In the genomic region with DNA sequence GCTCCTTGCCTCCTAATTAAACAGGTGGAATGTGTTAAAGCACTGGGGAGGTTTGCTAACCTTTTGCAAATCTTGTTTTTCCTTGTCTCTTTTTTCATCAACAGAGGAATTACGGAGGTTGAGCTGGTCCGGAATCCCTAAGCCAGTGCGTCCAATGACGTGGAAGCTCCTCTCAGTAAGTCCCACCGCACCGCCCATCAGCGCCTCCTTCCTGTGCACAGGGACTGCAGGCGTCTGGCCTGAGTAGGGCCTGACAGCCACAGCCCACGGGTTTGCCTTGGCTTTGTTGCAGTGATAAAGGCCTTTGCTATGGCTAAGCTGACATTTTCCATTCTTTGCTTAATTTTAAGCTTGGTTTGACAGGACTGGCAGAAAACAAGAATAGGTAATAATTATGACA, we compare ENCODE assay signal across 2 cellular contexts.
TF ChIP-seq lines count a peak whose summit lies in the region.

No MANE protein-coding gene starts in this region.

TF ChIP-seq in GM23338, 12 proteins besides CTCF, POLR2A, EP300 and RAD21:
- TF ChIP-seq ZNF114 (CRISPR knock-in tag; IDR thresholded peaks at IDR 0.05) (no peak), EZH2 (IDR thresholded peaks at IDR 0.05; ENCODE audit: low read depth, unreplicated experiment) (no peak), CREB1 (CRISPR knock-in tag; IDR thresholded peaks at IDR 0.05; ENCODE audit: low read depth) (no peak), STAT1 (IDR thresholded peaks at IDR 0.05; ENCODE audit: unreplicated experiment) (no peak), POLR2AphosphoS5 (IDR thresholded peaks at IDR 0.05; ENCODE audit: low read depth) (no peak), ZNF331 (CRISPR knock-in tag; IDR thresholded peaks at IDR 0.05; ENCODE audit: low read depth) (no peak), NANOG (IDR thresholded peaks at IDR 0.05; ENCODE audit: borderline replicate concordance) (no peak), EZH2phosphoT487 (IDR thresholded peaks at IDR 0.05; ENCODE audit: unreplicated experiment) (no peak)
- TF ChIP-seq, protein P1, sequence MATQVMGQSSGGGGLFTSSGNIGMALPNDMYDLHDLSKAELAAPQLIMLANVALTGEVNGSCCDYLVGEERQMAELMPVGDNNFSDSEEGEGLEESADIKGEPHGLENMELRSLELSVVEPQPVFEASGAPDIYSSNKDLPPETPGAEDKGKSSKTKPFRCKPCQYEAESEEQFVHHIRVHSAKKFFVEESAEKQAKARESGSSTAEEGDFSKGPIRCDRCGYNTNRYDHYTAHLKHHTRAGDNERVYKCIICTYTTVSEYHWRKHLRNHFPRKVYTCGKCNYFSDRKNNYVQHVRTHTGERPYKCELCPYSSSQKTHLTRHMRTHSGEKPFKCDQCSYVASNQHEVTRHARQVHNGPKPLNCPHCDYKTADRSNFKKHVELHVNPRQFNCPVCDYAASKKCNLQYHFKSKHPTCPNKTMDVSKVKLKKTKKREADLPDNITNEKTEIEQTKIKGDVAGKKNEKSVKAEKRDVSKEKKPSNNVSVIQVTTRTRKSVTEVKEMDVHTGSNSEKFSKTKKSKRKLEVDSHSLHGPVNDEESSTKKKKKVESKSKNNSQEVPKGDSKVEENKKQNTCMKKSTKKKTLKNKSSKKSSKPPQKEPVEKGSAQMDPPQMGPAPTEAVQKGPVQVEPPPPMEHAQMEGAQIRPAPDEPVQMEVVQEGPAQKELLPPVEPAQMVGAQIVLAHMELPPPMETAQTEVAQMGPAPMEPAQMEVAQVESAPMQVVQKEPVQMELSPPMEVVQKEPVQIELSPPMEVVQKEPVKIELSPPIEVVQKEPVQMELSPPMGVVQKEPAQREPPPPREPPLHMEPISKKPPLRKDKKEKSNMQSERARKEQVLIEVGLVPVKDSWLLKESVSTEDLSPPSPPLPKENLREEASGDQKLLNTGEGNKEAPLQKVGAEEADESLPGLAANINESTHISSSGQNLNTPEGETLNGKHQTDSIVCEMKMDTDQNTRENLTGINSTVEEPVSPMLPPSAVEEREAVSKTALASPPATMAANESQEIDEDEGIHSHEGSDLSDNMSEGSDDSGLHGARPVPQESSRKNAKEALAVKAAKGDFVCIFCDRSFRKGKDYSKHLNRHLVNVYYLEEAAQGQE (IDR thresholded peaks at IDR 0.05; ENCODE audit: unreplicated experiment) = no peak
- TF ChIP-seq, protein P2, sequence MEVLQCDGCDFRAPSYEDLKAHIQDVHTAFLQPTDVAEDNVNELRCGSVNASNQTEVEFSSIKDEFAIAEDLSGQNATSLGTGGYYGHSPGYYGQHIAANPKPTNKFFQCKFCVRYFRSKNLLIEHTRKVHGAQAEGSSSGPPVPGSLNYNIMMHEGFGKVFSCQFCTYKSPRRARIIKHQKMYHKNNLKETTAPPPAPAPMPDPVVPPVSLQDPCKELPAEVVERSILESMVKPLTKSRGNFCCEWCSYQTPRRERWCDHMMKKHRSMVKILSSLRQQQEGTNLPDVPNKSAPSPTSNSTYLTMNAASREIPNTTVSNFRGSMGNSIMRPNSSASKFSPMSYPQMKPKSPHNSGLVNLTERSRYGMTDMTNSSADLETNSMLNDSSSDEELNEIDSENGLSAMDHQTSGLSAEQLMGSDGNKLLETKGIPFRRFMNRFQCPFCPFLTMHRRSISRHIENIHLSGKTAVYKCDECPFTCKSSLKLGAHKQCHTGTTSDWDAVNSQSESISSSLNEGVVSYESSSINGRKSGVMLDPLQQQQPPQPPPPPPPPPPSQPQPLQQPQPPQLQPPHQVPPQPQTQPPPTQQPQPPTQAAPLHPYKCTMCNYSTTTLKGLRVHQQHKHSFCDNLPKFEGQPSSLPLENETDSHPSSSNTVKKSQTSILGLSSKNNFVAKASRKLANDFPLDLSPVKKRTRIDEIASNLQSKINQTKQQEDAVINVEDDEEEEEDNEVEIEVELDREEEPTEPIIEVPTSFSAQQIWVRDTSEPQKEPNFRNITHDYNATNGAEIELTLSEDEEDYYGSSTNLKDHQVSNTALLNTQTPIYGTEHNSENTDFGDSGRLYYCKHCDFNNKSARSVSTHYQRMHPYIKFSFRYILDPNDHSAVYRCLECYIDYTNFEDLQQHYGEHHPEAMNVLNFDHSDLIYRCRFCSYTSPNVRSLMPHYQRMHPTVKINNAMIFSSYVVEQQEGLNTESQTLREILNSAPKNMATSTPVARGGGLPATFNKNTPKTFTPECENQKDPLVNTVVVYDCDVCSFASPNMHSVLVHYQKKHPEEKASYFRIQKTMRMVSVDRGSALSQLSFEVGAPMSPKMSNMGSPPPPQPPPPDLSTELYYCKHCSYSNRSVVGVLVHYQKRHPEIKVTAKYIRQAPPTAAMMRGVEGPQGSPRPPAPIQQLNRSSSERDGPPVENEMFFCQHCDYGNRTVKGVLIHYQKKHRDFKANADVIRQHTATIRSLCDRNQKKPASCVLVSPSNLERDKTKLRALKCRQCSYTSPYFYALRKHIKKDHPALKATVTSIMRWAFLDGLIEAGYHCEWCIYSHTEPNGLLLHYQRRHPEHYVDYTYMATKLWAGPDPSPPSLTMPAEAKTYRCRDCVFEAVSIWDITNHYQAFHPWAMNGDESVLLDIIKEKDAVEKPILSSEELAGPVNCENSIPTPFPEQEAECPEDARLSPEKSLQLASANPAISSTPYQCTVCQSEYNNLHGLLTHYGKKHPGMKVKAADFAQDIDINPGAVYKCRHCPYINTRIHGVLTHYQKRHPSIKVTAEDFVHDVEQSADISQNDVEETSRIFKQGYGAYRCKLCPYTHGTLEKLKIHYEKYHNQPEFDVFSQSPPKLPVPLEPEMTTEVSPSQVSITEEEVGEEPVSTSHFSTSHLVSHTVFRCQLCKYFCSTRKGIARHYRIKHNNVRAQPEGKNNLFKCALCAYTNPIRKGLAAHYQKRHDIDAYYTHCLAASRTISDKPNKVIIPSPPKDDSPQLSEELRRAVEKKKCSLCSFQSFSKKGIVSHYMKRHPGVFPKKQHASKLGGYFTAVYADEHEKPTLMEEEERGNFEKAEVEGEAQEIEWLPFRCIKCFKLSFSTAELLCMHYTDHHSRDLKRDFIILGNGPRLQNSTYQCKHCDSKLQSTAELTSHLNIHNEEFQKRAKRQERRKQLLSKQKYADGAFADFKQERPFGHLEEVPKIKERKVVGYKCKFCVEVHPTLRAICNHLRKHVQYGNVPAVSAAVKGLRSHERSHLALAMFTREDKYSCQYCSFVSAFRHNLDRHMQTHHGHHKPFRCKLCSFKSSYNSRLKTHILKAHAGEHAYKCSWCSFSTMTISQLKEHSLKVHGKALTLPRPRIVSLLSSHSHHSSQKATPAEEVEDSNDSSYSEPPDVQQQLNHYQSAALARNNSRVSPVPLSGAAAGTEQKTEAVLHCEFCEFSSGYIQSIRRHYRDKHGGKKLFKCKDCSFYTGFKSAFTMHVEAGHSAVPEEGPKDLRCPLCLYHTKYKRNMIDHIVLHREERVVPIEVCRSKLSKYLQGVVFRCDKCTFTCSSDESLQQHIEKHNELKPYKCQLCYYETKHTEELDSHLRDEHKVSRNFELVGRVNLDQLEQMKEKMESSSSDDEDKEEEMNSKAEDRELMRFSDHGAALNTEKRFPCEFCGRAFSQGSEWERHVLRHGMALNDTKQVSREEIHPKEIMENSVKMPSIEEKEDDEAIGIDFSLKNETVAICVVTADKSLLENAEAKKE (CRISPR knock-in tag; IDR thresholded peaks at IDR 0.05) = no peak

TF ChIP-seq in H1, 55 proteins besides CTCF, POLR2A, EP300 and RAD21:
- TF ChIP-seq SUZ12 (IDR thresholded peaks at IDR 0.05; ENCODE audit: low read length) (no peak), JUND (IDR thresholded peaks at IDR 0.05; ENCODE audit: low read length) (no peak), NANOG (IDR thresholded peaks at IDR 0.05; ENCODE audit: insufficient read depth, low read depth, low read length, poor library complexity, severe bottlenecking) (no peak), EZH2 (IDR thresholded peaks at IDR 0.05; ENCODE audit: low read depth, low read length, severe bottlenecking) (no peak), SIX5 (IDR thresholded peaks at IDR 0.05; ENCODE audit: low read depth, low read length) (no peak), CTBP2 (IDR thresholded peaks at IDR 0.05; ENCODE audit: borderline replicate concordance, insufficient read depth, insufficient read length, low read length) (no peak), RNF2 (IDR thresholded peaks at IDR 0.05; ENCODE audit: borderline replicate concordance, low read depth, low read length, missing control alignments, poor library complexity, severe bottlenecking) (no peak)
